Comparison of ENCODE assay signal across 29 cellular contexts in genomic region chr11:134614141-134614540, GRCh38.
"Had no signal": no experiment of that assay in that cellular context is flagged by ENCODE, and none has a peak within 500 bp of the region (broad histone marks: within the 10 kb centered on the region; RNA-seq: fewer than 3 reads in every experiment).

No MANE protein-coding gene starts in this region.

- H3K4me1 Mint-ChIP-seq: activated CD4-positive, alpha-beta T cell treated with anti-CD3 and anti-CD28 coated beads for 36 hours; activated naive CD4-positive, alpha-beta T cell treated with anti-CD3 and anti-CD28 coated beads, Interleukin-2, amount 50 U/mL, for 24 hours; activated naive CD8-positive, alpha-beta T cell treated with anti-CD3 and anti-CD28 coated beads for 36 hours; activated naive CD8-positive, alpha-beta T cell treated with anti-CD3 and anti-CD28 coated beads, Interleukin-2, amount 50 U/mL, for 24 hours; activated T-helper 17 cell treated with anti-CD3 and anti-CD28 coated beads, Interleukin-2, amount 50 U/mL, for 72 hours had no signal

- H3K27ac Mint-ChIP-seq: activated CD4-positive, alpha-beta T cell treated with anti-CD3 and anti-CD28 coated beads for 36 hours; activated CD8-positive, alpha-beta T cell treated with anti-CD3 and anti-CD28 coated beads for 36 hours; activated naive CD4-positive, alpha-beta T cell treated with anti-CD3 and anti-CD28 coated beads for 36 hours; activated naive CD4-positive, alpha-beta T cell treated with anti-CD3 and anti-CD28 coated beads, Interleukin-2, amount 50 U/mL, for 24 hours; activated naive CD8-positive, alpha-beta T cell treated with anti-CD3 and anti-CD28 coated beads for 36 hours; activated naive CD8-positive, alpha-beta T cell treated with anti-CD3 and anti-CD28 coated beads, Interleukin-2, amount 50 U/mL, for 24 hours; activated T-helper 17 cell treated with anti-CD3 and anti-CD28 coated beads, Interleukin-2, amount 50 U/mL, for 72 hours; effector memory CD8-positive, alpha-beta T cell had no signal

- H3K36me3 Mint-ChIP-seq: activated naive CD4-positive, alpha-beta T cell treated with anti-CD3 and anti-CD28 coated beads, Interleukin-2, amount 50 U/mL, for 24 hours; activated naive CD8-positive, alpha-beta T cell treated with anti-CD3 and anti-CD28 coated beads for 36 hours had no signal

- DNase-seq: activated CD4-positive, alpha-beta T cell treated with anti-CD3 and anti-CD28 coated beads for 36 hours; activated CD4-positive, alpha-beta T cell treated with anti-CD3 and anti-CD28 coated beads, Interleukin-2, amount 50 U/mL, for 1 hour; activated CD4-positive, alpha-beta T cell treated with anti-CD3 and anti-CD28 coated beads, Interleukin-2, amount 50 U/mL, for 48 hours; activated CD4-positive, CD25-positive, alpha-beta regulatory T cell; activated CD4-positive, CD25-positive, alpha-beta regulatory T cell treated with anti-CD3 and anti-CD28 coated beads, Interleukin-2, amount 50 U/mL, for 72 hours; activated CD8-positive, alpha-beta memory T cell treated with anti-CD3 and anti-CD28 coated beads for 24 hours; activated CD8-positive, alpha-beta T cell treated with anti-CD3 and anti-CD28 coated beads for 36 hours; activated effector memory CD4-positive, alpha-beta T cell treated with Interleukin-2 at 50 U/mL for 16 hours; activated gamma-delta T cell treated with Interleukin-2 at 50 U/mL for 16 hours; activated naive CD4-positive, alpha-beta T cell treated with anti-CD3 and anti-CD28 coated beads for 36 hours; activated naive CD8-positive, alpha-beta T cell treated with anti-CD3 and anti-CD28 coated beads for 36 hours; activated naive CD8-positive, alpha-beta T cell treated with anti-CD3 and anti-CD28 coated beads, Interleukin-2, amount 50 U/mL, for 24 hours; activated T-cell treated with anti-CD3 and anti-CD28 coated beads, Interleukin-2, amount 50 U/mL, for 4 hours; adrenal gland; amygdala; aorta; body of pancreas; caudate nucleus; cortex of kidney; dermis blood vessel endothelial cell; effector CD4-positive, alpha-beta T cell; effector memory CD8-positive, alpha-beta T cell; erythroblast; foreskin keratinocyte; gastrocnemius medialis; glutamatergic neuron; T-helper 2 cell had no signal

- H3K27me3 Mint-ChIP-seq: activated naive CD4-positive, alpha-beta T cell treated with anti-CD3 and anti-CD28 coated beads, Interleukin-2, amount 50 U/mL, for 24 hours; activated naive CD8-positive, alpha-beta T cell treated with anti-CD3 and anti-CD28 coated beads for 36 hours; activated naive CD8-positive, alpha-beta T cell treated with anti-CD3 and anti-CD28 coated beads, Interleukin-2, amount 50 U/mL, for 24 hours had no signal

- H3K9me3 Mint-ChIP-seq: activated CD8-positive, alpha-beta T cell treated with anti-CD3 and anti-CD28 coated beads for 36 hours; activated naive CD4-positive, alpha-beta T cell treated with anti-CD3 and anti-CD28 coated beads for 36 hours; activated naive CD4-positive, alpha-beta T cell treated with anti-CD3 and anti-CD28 coated beads, Interleukin-2, amount 50 U/mL, for 24 hours; activated naive CD8-positive, alpha-beta T cell treated with anti-CD3 and anti-CD28 coated beads for 36 hours; activated naive CD8-positive, alpha-beta T cell treated with anti-CD3 and anti-CD28 coated beads, Interleukin-2, amount 50 U/mL, for 24 hours; activated T-cell treated with anti-CD3 and anti-CD28 coated beads, Interleukin-2, amount 50 U/mL, for 4 hours; activated T-helper 17 cell treated with anti-CD3 and anti-CD28 coated beads, Interleukin-2, amount 50 U/mL, for 72 hours; effector memory CD8-positive, alpha-beta T cell had no signal

- H3K4me3 Mint-ChIP-seq: activated CD4-positive, alpha-beta T cell treated with anti-CD3 and anti-CD28 coated beads for 36 hours; activated CD8-positive, alpha-beta T cell treated with anti-CD3 and anti-CD28 coated beads for 36 hours; activated naive CD4-positive, alpha-beta T cell treated with anti-CD3 and anti-CD28 coated beads for 36 hours; activated naive CD4-positive, alpha-beta T cell treated with anti-CD3 and anti-CD28 coated beads, Interleukin-2, amount 50 U/mL, for 24 hours; activated naive CD8-positive, alpha-beta T cell treated with anti-CD3 and anti-CD28 coated beads for 36 hours; activated naive CD8-positive, alpha-beta T cell treated with anti-CD3 and anti-CD28 coated beads, Interleukin-2, amount 50 U/mL, for 24 hours; activated T-cell treated with anti-CD3 and anti-CD28 coated beads, Interleukin-2, amount 50 U/mL, for 4 hours; activated T-helper 17 cell treated with anti-CD3 and anti-CD28 coated beads, Interleukin-2, amount 50 U/mL, for 72 hours; effector memory CD8-positive, alpha-beta T cell had no signal
